In the genomic region with DNA sequence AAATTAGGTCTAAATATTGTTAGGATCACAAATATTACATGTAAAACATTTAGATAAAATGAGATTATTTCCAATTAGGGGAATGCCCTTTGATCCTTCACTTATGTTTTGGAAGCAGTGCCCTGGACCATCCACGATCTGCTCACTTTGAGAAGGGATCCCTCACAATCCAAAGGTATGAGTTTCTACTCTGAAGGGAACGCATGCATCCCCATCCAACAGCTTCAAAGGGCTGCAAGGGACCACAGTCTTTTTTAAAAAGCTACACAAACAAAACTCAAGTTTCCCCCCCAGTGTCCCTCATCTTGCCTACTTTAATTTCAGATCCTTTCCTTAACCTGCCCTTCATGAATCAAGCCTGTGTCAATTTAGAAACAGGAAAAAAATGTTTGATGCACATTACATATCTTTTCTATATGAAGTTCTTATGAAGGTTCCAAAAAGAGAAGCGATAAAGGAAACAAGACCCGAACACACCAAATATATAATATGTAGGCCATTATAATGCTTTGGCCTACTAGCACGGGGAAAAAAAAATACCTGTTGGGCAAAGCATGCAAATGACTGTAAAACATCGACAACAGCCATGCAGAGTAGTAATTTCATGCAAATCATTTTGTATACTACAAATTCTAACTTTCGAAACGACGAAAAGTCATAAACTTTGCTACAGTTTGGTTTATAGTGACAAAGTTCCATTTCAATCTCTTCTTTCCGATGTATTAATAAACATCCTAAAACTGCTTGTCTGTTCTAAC, we compare ENCODE assay signal across 8 cellular contexts. TPM values are rescaled to one million over a fixed set of nuclear protein-coding genes. Genes with fewer than 3 reads are reported as not detected.
A peak's percentile ranks its signal among the peaks of the same experiment; 100 is the strongest.
DNase-seq lines count a peak whose midpoint lies in the region; FAIRE-seq and TF ChIP-seq lines count a peak whose summit lies in the region.

No MANE protein-coding gene starts in this region.

- no peaks in the 10 kb centered on the region for H3K27me3 ChIP-seq in fibroblast of lung (ENCODE audit: control insufficient read depth, insufficient read depth, low read length)
- no peaks in the 10 kb centered on the region for H3K27me3 ChIP-seq in sigmoid colon

- H3K79me2 ChIP-seq in fibroblast of lung (ENCODE audit: control insufficient read depth, insufficient read depth, low read length): peaks cover 73% of the 10 kb centered on the region

- H3K9me3 ChIP-seq in fibroblast of lung (ENCODE audit: control insufficient read depth, insufficient read depth, low read depth, low read length) (no peaks in the 10 kb centered on the region), sigmoid colon (no peaks in the 10 kb centered on the region)

- POLR2A ChIA-PET in RWPE1 (lab: Yijun Ruan, JAX; ENCODE audit: low non-redundant PET): interaction anchor here (0.9 kb wide), 1 partner anchor 48 kb away, joined by 3 read pairs; no protein-coding TSS in a partner anchor

- no peak for FAIRE-seq in GM12892 (lab: Jason Lieb, UNC)
- FAIRE-seq in RCC 7860 (lab: Jason Lieb, UNC): peak; percentile 30

- H3K36me3 ChIP-seq in fibroblast of lung (ENCODE audit: control insufficient read depth, insufficient read depth, low read length): no peaks in the 10 kb centered on the region
- no peaks in the 10 kb centered on the region for H3K36me3 ChIP-seq in sigmoid colon

- TF ChIP-seq POLR2A in GM12892 (IDR thresholded peaks at IDR 0.05; ENCODE audit: low read depth, low read length) (0 out of 2 replicates have a peak, but pooled peaks have one; percentile 10), sigmoid colon (IDR thresholded peaks at IDR 0.05) (no peak)

- DNase-seq in GM12892 (ENCODE audit: insufficient read length) (no peak), RCC 7860 (ENCODE audit: low spot score) (no peak), fibroblast of lung (ENCODE audit: low read depth in 2 of 2) (no peak), sigmoid colon (no peak), cerebellum (ENCODE audit: low spot score) (no peak), Ammon's horn (ENCODE audit: low spot score) (no peak), RWPE1 (ENCODE audit: low spot score) (no peak), SIG-M5 treated with dmso at 0.1 percent for 504 hours (lab: John Stamatoyannopoulos, UW; ENCODE audit: unreplicated experiment) (no peak)

- 6 to 32% methylated on average over 10 of the region's 10 CpGs for WGBS in sigmoid colon, 2 donors

- H3K4me2 ChIP-seq in fibroblast of lung (ENCODE audit: extremely low read depth, insufficient read depth, low read length): peak overlapping the region; percentile 95

- no peak for TF ChIP-seq CTCF in fibroblast of lung (conservative IDR thresholded peaks at IDR 0.05 in 1 of 2, IDR thresholded peaks at IDR 0.05 in 1 of 2; ENCODE audit: low read depth in 1 of 2, low read length in 2 of 2)
- no peak for TF ChIP-seq CTCF in sigmoid colon (IDR thresholded peaks at IDR 0.05)
- no peak for TF ChIP-seq CTCF in RWPE1 (conservative IDR thresholded peaks at IDR 0.05; ENCODE audit: low read depth)

- peak overlapping the region; percentile 38 for H3K9ac ChIP-seq in fibroblast of lung (ENCODE audit: insufficient read depth, low read length)

- intact Hi-C loops in sigmoid colon (cut with DNase I): loop anchor here (5.0 kb wide), 1 partner anchor 46 kb away; no protein-coding TSS in a partner anchor

- CTCF ChIA-PET in RWPE1 (lab: Yijun Ruan, JAX): no interaction called here

- H3K4me3 ChIP-seq in fibroblast of lung (replicated peaks in 1 of 4; ENCODE audit: control extremely low read depth in 1 of 4, insufficient read depth in 1 of 4, low read depth in 3 of 4, low read length in 4 of 4) (peak overlapping the region; percentile 81 to 99 (median 96)), sigmoid colon (peak overlapping the region in 3 of 4 donors; percentile 79 to 85 (median 79))

- TF ChIP-seq EP300 in sigmoid colon (IDR thresholded peaks at IDR 0.05): no peak

- H2AFZ ChIP-seq in fibroblast of lung (ENCODE audit: low read length): no peak overlapping the region

- H3K4me1 ChIP-seq in fibroblast of lung (ENCODE audit: control insufficient read depth, extremely low read depth, insufficient read depth, low read length) (peaks cover 2% of the 10 kb centered on the region), sigmoid colon (peaks cover 0 to 44% (median 35%) of the 10 kb centered on the region in 4 donors)

- peaks cover 16% of the 10 kb centered on the region for H4K20me1 ChIP-seq in fibroblast of lung (ENCODE audit: control insufficient read depth, extremely low read depth, insufficient read depth, low read length)

- H3K27ac ChIP-seq in fibroblast of lung (ENCODE audit: insufficient read depth, low read length) (peak overlapping the region; percentile 24), sigmoid colon (peak overlapping the region in 3 of 4 donors; percentile 96 to 98 (median 97)), RWPE1 (no peak overlapping the region)

RNA-seq across cellular contexts. Expression of gene EIF3A, which starts 2.0 kb away (rescaled TPM):
- polyA plus RNA-seq in GM12892 (2012; ENCODE audit: missing spikeins): 95.0 TPM
- total RNA-seq in fibroblast of lung (112 TPM in 2 replicates), sigmoid colon (100 to 1,000 TPM in 3 of 4 donors, 10 to 100 TPM in 1; 98.4 to 135 (median 110) TPM), cerebellum (62.1 TPM)
- polyA plus RNA-seq in fibroblast of lung (39.9 and 45.3 TPM in 2 replicates), sigmoid colon (10 to 100 TPM; 27.5 to 71.0 (median 33.0) TPM)
- polyA plus RNA-seq in fibroblast of lung (2012): 133 and 144 TPM in 2 replicates
- polyA minus RNA-seq in fibroblast of lung (ENCODE audit: low replicate concordance): 34.4 and 41.3 TPM in 2 replicates

RNA-seq across cellular contexts. Expression of gene DENND10, which starts 25.3 kb away (rescaled TPM):
- 21.8 TPM for polyA plus RNA-seq in GM12892 (2012; ENCODE audit: missing spikeins)
- total RNA-seq in fibroblast of lung (79.1 and 116 TPM in 2 replicates), sigmoid colon (10 to 100 TPM; 35.0 to 51.3 (median 39.3) TPM), cerebellum (36.7 TPM)
- polyA plus RNA-seq in fibroblast of lung (92.4 and 125 TPM in 2 replicates), sigmoid colon (10 to 100 TPM; 25.8 to 44.6 (median 43.2) TPM)
- polyA plus RNA-seq in fibroblast of lung (2012): 50.2 and 61.6 TPM in 2 replicates
- polyA minus RNA-seq in fibroblast of lung (ENCODE audit: low replicate concordance): 33.5 and 41.7 TPM in 2 replicates

RNA-seq across cellular contexts. Expression of gene NANOS1, which starts 49.1 kb away (rescaled TPM):
- polyA plus RNA-seq in GM12892 (2012; ENCODE audit: missing spikeins): 0.70 TPM
- total RNA-seq in fibroblast of lung (1.0 and 1.2 TPM in 2 replicates), sigmoid colon (1 to 10 TPM; 2.6 to 4.7 (median 4.0) TPM), cerebellum (7.8 TPM)
- polyA plus RNA-seq in fibroblast of lung (1.1 and 2.3 TPM in 2 replicates), sigmoid colon (under 1 TPM in 1 of 3 donors, not detected in 2; 0.69 TPM)
- polyA plus RNA-seq in fibroblast of lung (2012): 1.2 and 2.0 TPM in 2 replicates
- 0.22 and 0.24 TPM in 2 replicates for polyA minus RNA-seq in fibroblast of lung (ENCODE audit: low replicate concordance)
